Comparison of ENCODE assay signal across 14 cellular contexts in the genomic region with DNA sequence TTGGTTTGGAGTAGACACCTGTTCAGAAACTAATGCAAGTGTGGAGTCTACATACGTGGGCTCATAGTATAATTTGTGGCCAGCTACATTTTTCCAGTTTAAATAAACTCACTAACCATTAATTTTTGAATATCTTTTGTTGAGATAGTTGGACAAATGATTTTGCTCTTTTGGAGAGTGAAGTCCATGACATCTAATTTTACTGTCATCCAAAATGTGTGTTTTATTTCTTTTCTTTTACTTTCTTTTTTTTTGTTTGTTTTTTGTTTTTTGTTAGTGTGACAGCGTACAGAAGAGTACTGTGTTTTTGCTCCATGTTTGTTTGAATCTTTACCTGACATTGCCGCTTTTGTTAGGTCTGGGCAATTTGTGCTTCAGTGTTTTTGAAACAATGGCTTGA. TPM values are rescaled to one million over a fixed set of nuclear protein-coding genes. Genes with fewer than 3 reads are reported as not detected.
DNase-seq lines count a peak whose midpoint lies in the region; ATAC-seq and TF ChIP-seq lines count a peak whose summit lies in the region.
"Had no signal": no experiment of that assay in that cellular context is flagged by ENCODE, and none has a peak within 500 bp of the region (broad histone marks: within the 10 kb centered on the region; RNA-seq: fewer than 3 reads in every experiment).

No MANE protein-coding gene starts in this region.

- H3K4me3 ChIP-seq in CD4-positive, CD25-positive, alpha-beta regulatory T cell (ENCODE audit: low read depth, low read length), result peak overlapping the region; percentile 76
- peak overlapping the region; percentile 78 for H3K4me3 ChIP-seq in HFF-Myc (replicated peaks; ENCODE audit: low read depth, low read length)
- H3K4me3 ChIP-seq in WERI-Rb-1 (ENCODE audit: low read depth, low read length), result no peak overlapping the region
- H3K4me3 ChIP-seq: upper lobe of right lung had no signal

- DNase-seq in CD4-positive, CD25-positive, alpha-beta regulatory T cell, result no peak
- DNase-seq in HFF-Myc (ENCODE audit: extremely low read depth, low read depth) (no peak), mesothelial cell of epicardium (ENCODE audit: low spot score in 2 of 2, unreplicated experiment in 2 of 2) (no peak), iPS-NIHi7 (ENCODE audit: extremely low spot score) (no peak), WERI-Rb-1 (no peak)
- DNase-seq in activated CD4-positive, CD25-positive, alpha-beta regulatory T cell treated with anti-CD3 and anti-CD28 coated beads, Interleukin-2, amount 50 U/mL, for 72 hours, result no peak
- DNase-seq: left ventricle myocardium superior, NCI-H1105, NCI-H748 treated with DMSO at 0.1 percent for 48 hours, T-cell, upper lobe of right lung had no signal

- peak overlapping the region; percentile 56 to 76 (median 73) for H3K27ac Mint-ChIP-seq in CD4-positive, CD25-positive, alpha-beta regulatory T cell
- peak overlapping the region; percentile 93 for H3K27ac Mint-ChIP-seq in activated naive CD8-positive, alpha-beta T cell
- peak overlapping the region; percentile 66 for H3K27ac Mint-ChIP-seq in mesothelial cell of epicardium

- H3K27me3 Mint-ChIP-seq in CD4-positive, CD25-positive, alpha-beta regulatory T cell, result no peaks in the 10 kb centered on the region
- H3K27me3 Mint-ChIP-seq in activated naive CD8-positive, alpha-beta T cell, result no peaks in the 10 kb centered on the region
- H3K27me3 Mint-ChIP-seq in mesothelial cell of epicardium (ENCODE audit: low read depth), result no peaks in the 10 kb centered on the region
- H3K27me3 Mint-ChIP-seq: T-cell had no signal

- H3K4me1 Mint-ChIP-seq in CD4-positive, CD25-positive, alpha-beta regulatory T cell, result peaks cover 35 to 89% (median 69%) of the 10 kb centered on the region in 4 donors
- H3K4me1 Mint-ChIP-seq in activated naive CD8-positive, alpha-beta T cell (ENCODE audit: low read depth), result peaks cover 88% of the 10 kb centered on the region
- peaks cover 74% of the 10 kb centered on the region for H3K4me1 Mint-ChIP-seq in mesothelial cell of epicardium

- no peaks in the 10 kb centered on the region for H3K27me3 ChIP-seq in CD4-positive, CD25-positive, alpha-beta regulatory T cell (ENCODE audit: control insufficient read depth, insufficient read depth, low read length)
- H3K27me3 ChIP-seq in WERI-Rb-1 (ENCODE audit: insufficient read depth, low read depth, severe bottlenecking), result no peaks in the 10 kb centered on the region
- H3K27me3 ChIP-seq: cardiac muscle cell, upper lobe of right lung had no signal

- peaks cover 49% of the 10 kb centered on the region for H3K36me3 Mint-ChIP-seq in CD4-positive, CD25-positive, alpha-beta regulatory T cell
- H3K36me3 Mint-ChIP-seq in activated naive CD8-positive, alpha-beta T cell, result peaks cover 26% of the 10 kb centered on the region
- H3K36me3 Mint-ChIP-seq in mesothelial cell of epicardium, result peaks cover 16% of the 10 kb centered on the region

- H3K9me3 ChIP-seq in CD4-positive, CD25-positive, alpha-beta regulatory T cell (ENCODE audit: control insufficient read depth in 2 of 2, low read length in 2 of 2), result no peaks in the 10 kb centered on the region
- no peaks in the 10 kb centered on the region for H3K9me3 ChIP-seq in WERI-Rb-1 (ENCODE audit: severe bottlenecking)
- H3K9me3 ChIP-seq: upper lobe of right lung had no signal

- peaks cover 44% of the 10 kb centered on the region for H3K36me3 ChIP-seq in CD4-positive, CD25-positive, alpha-beta regulatory T cell (ENCODE audit: control insufficient read depth, insufficient read depth, low read length)
- peaks cover 97% of the 10 kb centered on the region for H3K36me3 ChIP-seq in WERI-Rb-1

- TF ChIP-seq CTCF in HFF-Myc (IDR thresholded peaks at IDR 0.05; ENCODE audit: low read depth, low read length, missing control alignments) (no peak), mesothelial cell of epicardium (IDR thresholded peaks at IDR 0.05; ENCODE audit: unreplicated experiment) (no peak), WERI-Rb-1 (IDR thresholded peaks at IDR 0.05; ENCODE audit: low read depth, low read length) (no peak)

- peaks cover 0 to 2% (median 0%) of the 10 kb centered on the region in 7 donors for H3K9me3 Mint-ChIP-seq in CD4-positive, CD25-positive, alpha-beta regulatory T cell
- no peaks in the 10 kb centered on the region for H3K9me3 Mint-ChIP-seq in activated naive CD8-positive, alpha-beta T cell (ENCODE audit: low read depth)
- H3K9me3 Mint-ChIP-seq in mesothelial cell of epicardium, result no peaks in the 10 kb centered on the region
- H3K9me3 Mint-ChIP-seq: T-cell had no signal

- H3K27ac ChIP-seq in CD4-positive, CD25-positive, alpha-beta regulatory T cell (ENCODE audit: insufficient read depth, low read length, poor library complexity, severe bottlenecking), result no peak overlapping the region
- no peak overlapping the region for H3K27ac ChIP-seq in WERI-Rb-1
- H3K27ac ChIP-seq: cardiac muscle cell, upper lobe of right lung had no signal

- peaks cover 82% of the 10 kb centered on the region for H3K4me1 ChIP-seq in CD4-positive, CD25-positive, alpha-beta regulatory T cell (ENCODE audit: control insufficient read depth, insufficient read depth, low read length, poor library complexity, severe bottlenecking)

- no peak for ATAC-seq in CD4-positive, CD25-positive, alpha-beta regulatory T cell (ENCODE audit: low read depth in 2 of 2)
- ATAC-seq in HG02798 (IDR thresholded peaks at IDR 0.05; ENCODE audit: poor library complexity, unreplicated experiment), result no peak
- ATAC-seq: left ventricle myocardium superior, T-cell, upper lobe of right lung had no signal

- H3K4me3 Mint-ChIP-seq in CD4-positive, CD25-positive, alpha-beta regulatory T cell, result peak overlapping the region in 2 of 4 donors; percentile 58 to 60
- no peak overlapping the region for H3K4me3 Mint-ChIP-seq in activated naive CD8-positive, alpha-beta T cell
- peak overlapping the region; percentile 45 for H3K4me3 Mint-ChIP-seq in mesothelial cell of epicardium

RNA-seq across cellular contexts. Expression of gene RBM15, which starts 5.0 kb away (rescaled TPM):
- 53.3 TPM for total RNA-seq in CD4-positive, CD25-positive, alpha-beta regulatory T cell
- polyA plus RNA-seq in CD4-positive, CD25-positive, alpha-beta regulatory T cell, result 10 to 100 TPM in 3 of 4 donors, 1 to 10 TPM in 1; 7.5 to 12.9 (median 11.6) TPM
- 39.7 to 41.9 TPM (median 41.0 TPM) in 3 replicates for total RNA-seq in mesothelial cell of epicardium

RNA-seq across cellular contexts. Expression of gene SLC16A4, which starts 46.7 kb away (rescaled TPM):
- total RNA-seq in CD4-positive, CD25-positive, alpha-beta regulatory T cell, result not detected
- under 1 TPM; 0.31 to 0.73 (median 0.65) TPM for polyA plus RNA-seq in CD4-positive, CD25-positive, alpha-beta regulatory T cell
- total RNA-seq in mesothelial cell of epicardium, result 13.7 to 14.4 TPM (median 13.7 TPM) in 3 replicates

Comparison
In these comparisons a context has a peak if more than half of its experiments do, and no peak if none do; other contexts are left out.
1. RNA of gene SLC16A4, which starts 46.7 kb away (total RNA-seq): 13.7 to 14.4 TPM in mesothelial cell of epicardium; not detected in CD4-positive, CD25-positive, alpha-beta regulatory T cell (single experiment); every median in the first group is over 10 times any median in the second.
2. Peak in every context shown above with its lines, with median percentiles within 50 percentile points of each other: H3K27ac Mint-ChIP-seq.